1 cellular context compared by ENCODE assay signal in genomic region chr10:34677591-34677990, GRCh38.
TF ChIP-seq lines count a peak whose summit lies in the region.

No MANE protein-coding gene starts in this region.

TF ChIP-seq in WTC11, 78 proteins besides CTCF, POLR2A, EP300 and RAD21 (continued from another document):
- TF ChIP-seq ZBTB43 (CRISPR knock-in tag; IDR thresholded peaks at IDR 0.05) (no peak), TCF7 (CRISPR knock-in tag; IDR thresholded peaks at IDR 0.05; ENCODE audit: low read depth) (no peak), PREB (CRISPR knock-in tag; IDR thresholded peaks at IDR 0.05; ENCODE audit: borderline replicate concordance) (no peak), ARID4B (CRISPR knock-in tag; IDR thresholded peaks at IDR 0.05; ENCODE audit: borderline replicate concordance) (no peak), ZNF232 (CRISPR knock-in tag; IDR thresholded peaks at IDR 0.05) (no peak), TEAD4 (CRISPR knock-in tag; IDR thresholded peaks at IDR 0.05) (no peak)
